In the genomic region with DNA sequence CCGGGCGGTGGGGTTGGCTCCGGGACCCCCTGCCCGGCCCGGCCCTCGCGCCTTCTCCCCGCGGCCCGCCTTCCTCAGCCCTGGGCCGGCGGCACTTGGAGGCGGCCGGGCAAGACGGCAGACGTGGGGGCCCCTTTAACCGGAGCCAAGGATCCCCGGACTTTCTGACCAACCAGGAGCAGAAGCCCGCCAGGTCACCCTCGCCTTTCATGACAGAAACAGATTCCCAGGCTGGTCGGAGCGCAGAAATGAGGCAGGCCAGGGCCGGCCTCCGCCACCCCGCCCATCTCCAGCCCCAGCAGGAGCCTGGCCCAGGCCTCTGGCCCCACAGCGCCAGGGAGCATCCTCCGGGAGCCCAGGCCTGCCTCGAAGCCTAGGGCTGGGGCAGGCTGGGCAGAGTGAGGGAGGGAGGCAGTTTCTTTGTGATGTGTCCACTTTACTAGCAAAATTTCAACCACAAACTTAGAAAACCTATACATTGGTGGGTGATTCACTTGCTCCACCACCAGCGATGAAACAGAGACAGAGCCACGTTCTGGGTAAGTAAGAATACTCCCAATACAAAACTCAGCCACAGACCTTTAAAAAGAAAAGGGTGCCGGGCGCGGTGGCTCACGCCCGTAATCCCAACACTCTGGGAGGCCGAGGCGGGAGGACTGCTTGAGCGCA, we compare ENCODE assay signal across 14 cellular contexts. TPM values are rescaled to one million over a fixed set of nuclear protein-coding genes. Genes with fewer than 3 reads are reported as not detected.
DNase-seq lines count a peak whose midpoint lies in the region; ATAC-seq and TF ChIP-seq lines count a peak whose summit lies in the region.
"Had no signal": no experiment of that assay in that cellular context is flagged by ENCODE, and none has a peak within 500 bp of the region (broad histone marks: within the 10 kb centered on the region; RNA-seq: fewer than 3 reads in every experiment).

No MANE protein-coding gene starts in this region.

- H3K27ac Mint-ChIP-seq in endodermal cell, result no peak overlapping the region
- H3K27ac Mint-ChIP-seq: natural killer cell had no signal

- no peak overlapping the region for H2AK5ac ChIP-seq in mesendoderm (ENCODE audit: low read length)

- intact Hi-C loops in Right ventricle myocardium inferior (cut with DNase I), result no loop called here
- intact Hi-C loops in cardiac septum (cut with DNase I), result no loop called here

- no peak overlapping the region for H4K8ac ChIP-seq in mesendoderm (ENCODE audit: low read depth, low read length)

- H3K27me3 Mint-ChIP-seq in endodermal cell (ENCODE audit: insufficient read depth), result peaks cover 80% of the 10 kb centered on the region

- H3K79me2 ChIP-seq in mesendoderm (ENCODE audit: control insufficient read depth, insufficient read depth, low read length), result no peaks in the 10 kb centered on the region

- ATAC-seq in Right ventricle myocardium inferior, result peak; percentile 64
- no peak for ATAC-seq in HG03520 (IDR thresholded peaks at IDR 0.05; ENCODE audit: unreplicated experiment)
- ATAC-seq: HepG2, natural killer cell had no signal

- H3K27me3 ChIP-seq in endodermal cell (ENCODE audit: control insufficient read depth, insufficient read depth, low read length, poor library complexity, severe bottlenecking), result peaks cover 88% of the 10 kb centered on the region
- peaks cover 33% of the 10 kb centered on the region for H3K27me3 ChIP-seq in mesendoderm (ENCODE audit: insufficient read depth, low read length, poor library complexity)

- peaks cover 6% of the 10 kb centered on the region for H3K9me3 ChIP-seq in endodermal cell (ENCODE audit: control insufficient read depth, low read length)

- no peaks in the 10 kb centered on the region for H3K36me3 Mint-ChIP-seq in endodermal cell (ENCODE audit: low read depth)
- H3K36me3 Mint-ChIP-seq: natural killer cell had no signal

- no peak for TF ChIP-seq CTCF in endodermal cell (conservative IDR thresholded peaks at IDR 0.05)

- H3K56ac ChIP-seq in mesendoderm (ENCODE audit: low read length), result peak overlapping the region; percentile 42

- H3K27ac ChIP-seq in endodermal cell (ENCODE audit: low read depth, low read length) (peak overlapping the region; percentile 78), mesendoderm (ENCODE audit: low read depth, low read length) (no peak overlapping the region), urinary bladder (ENCODE audit: low read depth) (no peak overlapping the region)

- H3K36me3 ChIP-seq in endodermal cell (ENCODE audit: control insufficient read depth, insufficient read depth, low read length), result no peaks in the 10 kb centered on the region
- no peaks in the 10 kb centered on the region for H3K36me3 ChIP-seq in mesendoderm (ENCODE audit: control insufficient read depth, insufficient read depth, low read length)
- no peaks in the 10 kb centered on the region for H3K36me3 ChIP-seq in urinary bladder (ENCODE audit: insufficient read depth)

- H3K9ac ChIP-seq in endodermal cell (ENCODE audit: extremely low read depth, low read length, poor library complexity, severe bottlenecking) (no peak overlapping the region), mesendoderm (ENCODE audit: low read length) (no peak overlapping the region)

- 16 to 30% methylated on average over 9 to 38 of the region's 38 CpGs for WGBS in endodermal cell (ENCODE audit: insufficient coverage in 1 of 2, insufficient read length in 1 of 2), 2 experiments
- no CpG with 5 or more reads among the region's 38 CpGs for WGBS in mesendoderm (ENCODE audit: extremely low coverage, insufficient coverage, low lambda C conversion rate)
- 43% methylated on average over 38 of the region's 38 CpGs for WGBS in urinary bladder

- H3K4me3 Mint-ChIP-seq in endodermal cell, result peak overlapping the region; percentile 22
- H3K4me3 Mint-ChIP-seq: natural killer cell had no signal

- H3K23ac ChIP-seq in mesendoderm (ENCODE audit: low read length), result no peak overlapping the region

- H2BK5ac ChIP-seq in mesendoderm (ENCODE audit: low read length), result no peak overlapping the region

- DNase-seq in Right ventricle myocardium inferior (ENCODE audit: missing footprints), result no peak
- DNase-seq in cardiac septum (ENCODE audit: low spot score), result no peak
- peak; percentile 85 for DNase-seq in endodermal cell
- peak; percentile 51 for DNase-seq in mesendoderm
- no peak for DNase-seq in KG1 (lab: John Stamatoyannopoulos, UW)
- DNase-seq in dermis blood vessel endothelial cell, result no peak
- DNase-seq: activated CD8-positive, alpha-beta memory T cell treated with anti-CD3 and anti-CD28 coated beads for 24 hours; activated naive CD4-positive, alpha-beta T cell treated with anti-CD3 and anti-CD28 coated beads, Interleukin-2, amount 50 U/mL, for 16 hours; natural killer cell; NCI-H1092 treated with DMSO at 0.1 percent for 48 hours; NCI-H524 treated with DMSO at 0.1 percent for 48 hours had no signal

- no peak overlapping the region for H3K18ac ChIP-seq in mesendoderm (ENCODE audit: low read length)

- no peak overlapping the region for H2BK120ac ChIP-seq in mesendoderm (ENCODE audit: low read depth, low read length)

- no peaks in the 10 kb centered on the region for H3K79me1 ChIP-seq in mesendoderm (ENCODE audit: low read length)

- no peak overlapping the region for H3K4ac ChIP-seq in mesendoderm (ENCODE audit: low read depth, low read length)

- H3K4me1 ChIP-seq in endodermal cell (ENCODE audit: control insufficient read depth, insufficient read depth, low read length) (no peaks in the 10 kb centered on the region), mesendoderm (ENCODE audit: control insufficient read depth, low read depth, low read length) (no peaks in the 10 kb centered on the region), urinary bladder (ENCODE audit: insufficient read depth) (no peaks in the 10 kb centered on the region)

- H3K4me2 ChIP-seq in mesendoderm (ENCODE audit: low read length), result peak overlapping the region; percentile 22

- H2BK15ac ChIP-seq in mesendoderm (replicated peaks; ENCODE audit: low read depth), result no peak overlapping the region

- peaks cover 7% of the 10 kb centered on the region for H3K9me3 Mint-ChIP-seq in endodermal cell
- H3K9me3 Mint-ChIP-seq: natural killer cell had no signal

- H3K4me3 ChIP-seq in endodermal cell (ENCODE audit: low read length), result no peak overlapping the region
- no peak overlapping the region for H3K4me3 ChIP-seq in mesendoderm (ENCODE audit: low read length)
- H3K4me3 ChIP-seq in urinary bladder (ENCODE audit: low read depth, low read length), result peak overlapping the region; percentile 23

- no peak overlapping the region for H4K5ac ChIP-seq in mesendoderm (ENCODE audit: low read length)

- H3K4me1 Mint-ChIP-seq in endodermal cell, result no peaks in the 10 kb centered on the region

RNA-seq across cellular contexts. Expression of a gene that starts 22.5 kb away (rescaled TPM):
- 40.0 TPM for total RNA-seq in Right ventricle myocardium inferior
- total RNA-seq in cardiac septum, result 11.5 TPM
- total RNA-seq in endodermal cell, result 10 to 100 TPM; 37.6 to 60.9 TPM
- 174 TPM for polyA plus RNA-seq in endodermal cell (2013, experiment 1 of 2)
- polyA plus RNA-seq in endodermal cell (2013, experiment 2 of 2), result 148 TPM
- 4.1 TPM for polyA plus RNA-seq in mesendoderm (2013, experiment 1 of 2)
- 4.4 TPM for polyA plus RNA-seq in mesendoderm (2013, experiment 2 of 2)
- 78.6 TPM for total RNA-seq in urinary bladder
- 118 TPM for polyA plus RNA-seq in urinary bladder
- total RNA-seq in dermis blood vessel endothelial cell, result 37.2 and 53.8 TPM in 2 replicates
- total RNA-seq: HepG2 had no signal
- polyA plus RNA-seq: HepG2 had no signal

Comparison
In these comparisons a context has a peak if more than half of its experiments do, and no peak if none do; other contexts are left out.
1. DNase-seq: peak in endodermal cell (single experiment) and mesendoderm (single experiment); none in Right ventricle myocardium inferior (single experiment), cardiac septum (single experiment), KG1 (single experiment) and dermis blood vessel endothelial cell (single experiment).